ENCODE assay signal across 17 cellular contexts in the genomic region with DNA sequence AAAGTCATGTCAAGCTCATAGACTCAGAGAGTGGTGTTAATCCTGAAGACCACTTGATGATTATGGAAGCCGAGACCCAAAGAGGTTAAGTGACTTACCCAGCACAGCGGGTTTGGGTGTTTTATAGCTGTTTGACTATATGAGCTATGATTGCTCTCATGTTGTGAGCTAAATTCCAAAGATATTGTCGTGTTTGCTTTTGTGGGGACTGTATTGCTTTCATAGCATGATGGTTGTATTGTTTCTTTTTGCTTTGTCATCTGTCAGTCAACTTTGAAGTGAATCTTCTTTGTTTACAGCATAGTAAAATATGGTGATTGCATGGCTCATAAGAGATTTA. TPM values are rescaled to one million over a fixed set of nuclear protein-coding genes. Genes with fewer than 3 reads are reported as not detected.
DNase-seq lines count a peak whose midpoint lies in the region; ATAC-seq, FAIRE-seq and TF ChIP-seq lines count a peak whose summit lies in the region.
"Had no signal": no experiment of that assay in that cellular context is flagged by ENCODE, and none has a peak within 500 bp of the region (broad histone marks: within the 10 kb centered on the region; RNA-seq: fewer than 3 reads in every experiment).

No MANE protein-coding gene starts in this region.

- ATAC-seq in A549 (no peak), WTC11 (no peak), GM21723 (IDR thresholded peaks at IDR 0.05; ENCODE audit: unreplicated experiment) (no peak), left lung (no peak)
- ATAC-seq: GM12878 had no signal

- H3K9me3 Mint-ChIP-seq in WTC11: no peaks in the 10 kb centered on the region
- H3K9me3 Mint-ChIP-seq: CD14-positive monocyte had no signal

- H3K79me1 ChIP-seq in mesenchymal stem cell (replicated peaks; ENCODE audit: low read length, poor library complexity, severe bottlenecking): peaks cover 1% of the 10 kb centered on the region

- H3K27ac ChIP-seq in A549: 0 out of 6 replicates have a peak overlapping the region, but pooled peaks of 1 of the 2 experiments have one; percentile 49
- H3K27ac ChIP-seq in HEK293 (ENCODE audit: extremely low read depth, low read depth, low read length): no peak overlapping the region
- H3K27ac ChIP-seq in mesenchymal stem cell (ENCODE audit: low read length, poor library complexity, severe bottlenecking): peak overlapping the region; percentile 92
- no peak overlapping the region for H3K27ac ChIP-seq in left lung
- H3K27ac ChIP-seq: KMS-11 had no signal

- peaks cover 50% of the 10 kb centered on the region for H3K4me1 Mint-ChIP-seq in WTC11

- H3K36me3 ChIP-seq in HEK293 (ENCODE audit: control insufficient read depth in 2 of 2, insufficient read depth in 1 of 2, low read length in 2 of 2) (peaks cover 0 to 5% of the 10 kb centered on the region in 2 experiments; a peak in 1 of 3 replicates), mesenchymal stem cell (ENCODE audit: control insufficient read depth in 1 of 2, insufficient read depth in 2 of 2, low read depth in 1 of 2, low read length in 2 of 2) (peaks cover 0 to 5% of the 10 kb centered on the region in 2 experiments), left lung (no peaks in the 10 kb centered on the region)

- TF ChIP-seq EP300 in A549 (IDR thresholded peaks at IDR 0.05): no peak

- no peak overlapping the region for H2AFZ ChIP-seq in mesenchymal stem cell (ENCODE audit: low read depth, low read length)

- H4K91ac ChIP-seq in mesenchymal stem cell (ENCODE audit: low read length): no peak overlapping the region

- no peaks in the 10 kb centered on the region for H3K27me3 Mint-ChIP-seq in WTC11 (ENCODE audit: low read depth)

- POLR2A ChIA-PET in A549 (lab: Yijun Ruan, JAX) (no interaction called here), HEK293 (lab: Yijun Ruan, JAX) (interaction anchor here (0.6 to 1.8 kb wide), 2 partner anchors 22 to 180 kb away, joined by 4 to 6 read pairs; no protein-coding TSS in a partner anchor), WTC11 (lab: Charles Lee) (no interaction called here)

- H2BK15ac ChIP-seq in mesenchymal stem cell (ENCODE audit: low read depth, poor library complexity, severe bottlenecking): no peak overlapping the region

- H3K4me3 Mint-ChIP-seq in WTC11: no peak overlapping the region
- H3K4me3 Mint-ChIP-seq: CD14-positive monocyte had no signal

- H3K23ac ChIP-seq in mesenchymal stem cell (ENCODE audit: low read length in 2 of 2): no peak overlapping the region

- H3K14ac ChIP-seq in mesenchymal stem cell (ENCODE audit: low read length in 2 of 2): no peak overlapping the region

- no peak overlapping the region for H2BK120ac ChIP-seq in mesenchymal stem cell (ENCODE audit: low read depth, low read length)

- H3K36me3 Mint-ChIP-seq in WTC11: no peaks in the 10 kb centered on the region

- H3K4me1 ChIP-seq in A549 (peaks cover 62% of the 10 kb centered on the region), HEK293 (ENCODE audit: control insufficient read depth, insufficient read depth, low read length) (peaks cover 37% of the 10 kb centered on the region), mesenchymal stem cell (ENCODE audit: control insufficient read depth, insufficient read depth, low read depth, low read length) (peaks cover 28% of the 10 kb centered on the region), left lung (peaks cover 26 to 65% of the 10 kb centered on the region in 2 donors)

- TF ChIP-seq POLR2A in A549 (IDR thresholded peaks at IDR 0.05; ENCODE audit: low read length): no peak

- peak overlapping the region; percentile 97 for H2AK5ac ChIP-seq in mesenchymal stem cell (ENCODE audit: low read length, severe bottlenecking)

- no peak overlapping the region for H2BK12ac ChIP-seq in mesenchymal stem cell (ENCODE audit: low read length in 2 of 2)

- peak overlapping the region; percentile 75 for H2BK5ac ChIP-seq in mesenchymal stem cell (ENCODE audit: low read depth, low read length, poor library complexity, severe bottlenecking)

- peak overlapping the region; percentile 53; the same call in 1 of the 3 replicates for H3K4me2 ChIP-seq in A549
- no peak overlapping the region for H3K4me2 ChIP-seq in mesenchymal stem cell (ENCODE audit: low read length, poor library complexity, severe bottlenecking)
- H3K4me2 ChIP-seq: KMS-11 had no signal

- CTCF ChIA-PET in A549 (lab: Yijun Ruan, JAX) (interaction anchor here (0.8 to 4.0 kb wide), 4 partner anchors 8 to 461 kb away, joined by 3 to 38 read pairs (median 14); no protein-coding TSS in a partner anchor), HEK293 (lab: Yijun Ruan, JAX) (interaction anchor here (1.2 to 5.0 kb wide), 6 partner anchors 10 to 461 kb away, joined by 3 to 51 read pairs (median 6); no protein-coding TSS in a partner anchor), WTC11 (lab: Charles Lee) (interaction anchor here (0.6 to 3.5 kb wide), 5 partner anchors 8 to 74 kb away, joined by 3 to 37 read pairs (median 8); a partner anchor contains a TSS)

- H3K9me3 ChIP-seq in A549 (no peaks in the 10 kb centered on the region), HEK293 (ENCODE audit: control insufficient read depth, insufficient read depth, low read depth, low read length) (no peaks in the 10 kb centered on the region), mesenchymal stem cell (ENCODE audit: control insufficient read depth, low read length) (no peaks in the 10 kb centered on the region), left lung (no peaks in the 10 kb centered on the region)
- H3K9me3 ChIP-seq: Caco-2 had no signal

- H3K4me3 ChIP-seq in A549 (no peak overlapping the region), HEK293 (ENCODE audit: low read depth, low read length) (no peak overlapping the region), mesenchymal stem cell (ENCODE audit: insufficient read depth in 1 of 2, low read depth in 1 of 2, low read length in 2 of 2) (no peak overlapping the region), left lung (no peak overlapping the region)
- H3K4me3 ChIP-seq: GM12878 had no signal

- TF ChIP-seq RAD21 in A549 (conservative IDR thresholded peaks at IDR 0.05 in 1 of 2, IDR thresholded peaks at IDR 0.05 in 1 of 2): no peak

- intact Hi-C loops in left lung (cut with DNase I): no loop called here

- WGBS in A549 (ENCODE audit: missing lambda C conversion rate): 78% methylated on average over 3 of the region's 3 CpGs
- WGBS in mesenchymal stem cell: 98% methylated on average over 3 of the region's 3 CpGs

- no peak for TF ChIP-seq CTCF in A549 (IDR thresholded peaks at IDR 0.05)
- TF ChIP-seq CTCF in HEK293 (tag by site-specific recombination; IDR thresholded peaks at IDR 0.05): no peak
- no peak for TF ChIP-seq CTCF in WTC11 (IDR thresholded peaks at IDR 0.05)
- no peak for TF ChIP-seq CTCF in left lung (IDR thresholded peaks at IDR 0.05)

- H4K8ac ChIP-seq in mesenchymal stem cell (ENCODE audit: low read length): no peak overlapping the region

- no peak overlapping the region for H3K4ac ChIP-seq in mesenchymal stem cell (ENCODE audit: low read depth in 1 of 2, low read length in 2 of 2)

- H3K9ac ChIP-seq in mesenchymal stem cell (ENCODE audit: low read length): peak overlapping the region; percentile 58
- H3K9ac ChIP-seq: KMS-11 had no signal

- H3K27ac Mint-ChIP-seq in WTC11: 0 out of 2 replicates have a peak overlapping the region, but pooled peaks have one; percentile 37
- H3K27ac Mint-ChIP-seq: CD14-positive monocyte had no signal

- no peak for FAIRE-seq in A549 (lab: Jason Lieb, UNC)
- FAIRE-seq: GM12878 had no signal

- H3K18ac ChIP-seq in mesenchymal stem cell (ENCODE audit: low read depth in 1 of 2, low read length in 2 of 2): peak overlapping the region in 1 of 2 experiments; percentile 0

- DNase-seq in A549 (ENCODE audit: low read depth in 1 of 2, low spot score in 1 of 2) (no peak), WTC11 (ENCODE audit: low spot score) (no peak), mesenchymal stem cell (no peak), NCI-H2029 (lab: John Stamatoyannopoulos, UW) (no peak), left lung (no peak)
- DNase-seq in NK-92 treated with Interleukin-12 subunit alpha and Interleukin-12 subunit beta, amount 100 ng/mL, for 24 hours (lab: John Stamatoyannopoulos, UW): no peak
- DNase-seq: Caco-2, DMS53, NCI-H1092, NCI-H345, NCI-H748 treated with DMSO at 0.1 percent for 48 hours, SHP77 treated with DMSO at 0.1 percent for 48 hours had no signal

- no peaks in the 10 kb centered on the region for H3K27me3 ChIP-seq in mesenchymal stem cell (ENCODE audit: control insufficient read depth in 1 of 2, insufficient read depth in 1 of 2, low read length in 2 of 2)
- H3K27me3 ChIP-seq in left lung: no peaks in the 10 kb centered on the region

TF ChIP-seq in A549, 52 proteins besides CTCF, POLR2A, EP300 and RAD21 (continues in another document):
- TF ChIP-seq GATA3 (IDR thresholded peaks at IDR 0.05; ENCODE audit: borderline replicate concordance) (no peak), PHF8 (IDR thresholded peaks at IDR 0.05; ENCODE audit: borderline replicate concordance, low read depth) (no peak), ZSCAN20 (CRISPR knock-in tag; IDR thresholded peaks at IDR 0.05) (no peak)

TF ChIP-seq in WTC11, 78 proteins besides CTCF, POLR2A, EP300 and RAD21 (continues in another document):
- TF ChIP-seq, protein P1, sequence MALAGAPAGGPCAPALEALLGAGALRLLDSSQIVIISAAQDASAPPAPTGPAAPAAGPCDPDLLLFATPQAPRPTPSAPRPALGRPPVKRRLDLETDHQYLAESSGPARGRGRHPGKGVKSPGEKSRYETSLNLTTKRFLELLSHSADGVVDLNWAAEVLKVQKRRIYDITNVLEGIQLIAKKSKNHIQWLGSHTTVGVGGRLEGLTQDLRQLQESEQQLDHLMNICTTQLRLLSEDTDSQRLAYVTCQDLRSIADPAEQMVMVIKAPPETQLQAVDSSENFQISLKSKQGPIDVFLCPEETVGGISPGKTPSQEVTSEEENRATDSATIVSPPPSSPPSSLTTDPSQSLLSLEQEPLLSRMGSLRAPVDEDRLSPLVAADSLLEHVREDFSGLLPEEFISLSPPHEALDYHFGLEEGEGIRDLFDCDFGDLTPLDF (CRISPR knock-in tag; IDR thresholded peaks at IDR 0.05): no peak

RNA-seq across cellular contexts. Expression of a gene that starts 23.7 kb away (rescaled TPM):
- polyA plus RNA-seq in A549 (2011; rRNA removed) (16.5 and 23.7 TPM in 2 replicates), A549 (2017; fragmentation: RNase III; extraction: RNeasy Plus Mini Kit Qiagen cat#74134 plus additional on column Dnase treatment) (14.4 to 17.1 TPM (median 15.9 TPM) in 3 replicates)
- 13.8 and 17.9 TPM in 2 replicates for polyA plus RNA-seq in A549 (2012; cell fraction: cytosol; rRNA removed)
- polyA plus RNA-seq in A549 (2012; cell fraction: nucleus; rRNA removed): 18.8 and 19.0 TPM in 2 replicates
- polyA minus RNA-seq in A549 (2011; rRNA and poly(A)+ RNA removed): 26.2 and 33.8 TPM in 2 replicates
- total RNA-seq in WTC11 (2021) (56.2 to 56.9 TPM (median 56.8 TPM) in 3 replicates), left lung (10 to 100 TPM; 45.2 to 65.3 TPM)
- 19.0 TPM for polyA plus RNA-seq in mesenchymal stem cell (2013, experiment 1 of 2)
- 18.1 TPM for polyA plus RNA-seq in mesenchymal stem cell (2013, experiment 2 of 2)

RNA-seq across cellular contexts. Expression of a gene that starts 46.3 kb away (rescaled TPM):
- 68.6 and 77.2 TPM in 2 replicates for polyA plus RNA-seq in A549 (2011; rRNA removed)
- 60.6 and 70.7 TPM in 2 replicates for polyA plus RNA-seq in A549 (2012; cell fraction: cytosol; rRNA removed)
- 41.3 and 43.8 TPM in 2 replicates for polyA plus RNA-seq in A549 (2012; cell fraction: nucleus; rRNA removed)
- polyA plus RNA-seq in A549 (2017; fragmentation: RNase III; extraction: RNeasy Plus Mini Kit Qiagen cat#74134 plus additional on column Dnase treatment): 80.5 to 86.1 TPM (median 85.5 TPM) in 3 replicates
- polyA minus RNA-seq in A549 (2011; rRNA and poly(A)+ RNA removed): 37.2 and 58.9 TPM in 2 replicates
- 153 to 224 TPM (median 217 TPM) in 3 replicates for total RNA-seq in WTC11 (2021)
- polyA plus RNA-seq in mesenchymal stem cell (2013, experiment 1 of 2): 71.1 TPM
- polyA plus RNA-seq in mesenchymal stem cell (2013, experiment 2 of 2): 70.1 TPM
- 10 to 100 TPM; 25.1 to 38.6 TPM for total RNA-seq in left lung
